Comparison of ENCODE assay signal across 29 cellular contexts in the genomic region with DNA sequence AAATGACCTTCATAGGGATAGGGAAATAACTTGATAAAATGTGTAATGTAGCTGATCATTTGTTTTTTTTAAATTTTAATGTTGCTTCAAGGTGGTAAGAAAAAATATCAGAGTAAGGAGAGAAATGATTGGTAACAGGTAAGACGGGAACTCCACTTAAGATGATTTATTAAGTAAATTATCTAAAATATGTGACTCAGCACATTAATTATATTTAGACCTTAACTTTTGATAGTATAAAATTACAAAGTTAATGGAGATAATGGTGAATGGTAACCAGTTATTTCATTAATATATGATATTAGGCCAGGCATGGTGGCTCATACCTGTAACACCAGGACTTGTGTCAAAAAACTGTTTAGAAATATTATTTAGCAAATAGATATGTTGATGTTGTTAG. TPM values are rescaled to one million over a fixed set of nuclear protein-coding genes. Genes with fewer than 3 reads are reported as not detected.
"Had no signal": no experiment of that assay in that cellular context is flagged by ENCODE, and none has a peak within 500 bp of the region (broad histone marks: within the 10 kb centered on the region; RNA-seq: fewer than 3 reads in every experiment).

No MANE protein-coding gene starts in this region.

- FAIRE-seq: urothelium cell line had no signal

- H3K27ac ChIP-seq: stomach, suprapubic skin, testis, thoracic aorta, thyroid gland, tibial artery, tibial nerve, transverse colon, upper lobe of left lung, upper lobe of right lung, uterus, vagina had no signal

- H3K27me3 Mint-ChIP-seq: stimulated activated memory B cell treated with anti-CD40 and anti-IgM and Interleukin-4, amounts not matched to agents 10 μg/mL and 1 μg/mL and 100 μg/mL, for 72 hours; type B pancreatic cell had no signal

- DNase-seq: stimulated activated CD4-positive, alpha-beta T cell treated with anti-CD3 and anti-CD28 coated beads, Interleukin-2, amount 100 ng/mL, for 48 hours; stimulated activated CD4-positive, alpha-beta T cell treated with anti-CD3 and anti-CD28 coated beads, Interleukin-4, amount 100 ng/mL, for 1 hour; stimulated activated CD4-positive, alpha-beta T cell treated with anti-CD3 and anti-CD28 coated beads, Interleukin-4, amount 100 ng/mL, for 24 hours; stimulated activated CD4-positive, alpha-beta T cell treated with anti-CD3 and anti-CD28 coated beads, Interleukin-4, amount 100 ng/mL, for 4 hours; stimulated activated CD8-positive, alpha-beta memory T cell treated with anti-CD3 and anti-CD28 coated beads, Interleukin-4, amount 100 ng/mL, for 48 hours; stimulated activated naive B cell treated with anti-CD40 and anti-IgM and Interleukin-4, amounts not matched to agents 10 μg/mL and 1 μg/mL and 100 μg/mL, for 72 hours; stimulated activated naive CD4-positive, alpha-beta T cell; stimulated activated naive CD4-positive, alpha-beta T cell treated with Interleukin-2 at 50 U/mL for 16 hours; stimulated activated naive CD8-positive, alpha-beta T cell treated with anti-CD3 and anti-CD28 coated beads, Interleukin-15, amount 100 ng/mL, for 72 hours; stimulated activated naive CD8-positive, alpha-beta T cell treated with anti-CD3 and anti-CD28 coated beads, Interleukin-15, Interleukin-2, amounts not matched to agents 100 U/mL and 50 U/mL, for 24 hours; stomach; substantia nigra; testis; thyroid gland; tibial artery; transverse colon; trophoblast cell; upper lobe of left lung; upper lobe of right lung; uterus had no signal

- H3K27me3 ChIP-seq: stomach, suprapubic skin, testis, thyroid gland, tibial artery, tibial nerve, transverse colon, upper lobe of left lung, upper lobe of right lung, uterus, vagina had no signal

- H3K27ac Mint-ChIP-seq: stimulated activated effector memory CD8-positive, alpha-beta T cell treated with anti-CD3 and anti-CD28 coated beads, Interleukin-12 subunit alpha, Interleukin-12 subunit beta, amount 100 ng/mL, for 72 hours; stimulated activated memory B cell treated with anti-CD40 and anti-IgM and Interleukin-4, amounts not matched to agents 10 μg/mL and 1 μg/mL and 100 μg/mL, for 72 hours; stimulated activated naive B cell treated with anti-CD40 and anti-IgM and Interleukin-4, amounts not matched to agents 10 μg/mL and 1 μg/mL and 100 μg/mL, for 72 hours; stimulated activated naive CD8-positive, alpha-beta T cell treated with anti-CD3 and anti-CD28 coated beads, Interleukin-15, amount 100 ng/mL, for 72 hours; stimulated activated naive CD8-positive, alpha-beta T cell treated with anti-CD3 and anti-CD28 coated beads, Interleukin-15, Interleukin-2, amounts not matched to agents 100 ng/mL and 50 ng/mL, for 24 hours; type B pancreatic cell had no signal

- H3K4me1 Mint-ChIP-seq: stimulated activated effector memory CD8-positive, alpha-beta T cell treated with anti-CD3 and anti-CD28 coated beads, Interleukin-12 subunit alpha, Interleukin-12 subunit beta, amount 100 ng/mL, for 72 hours; stimulated activated memory B cell treated with anti-CD40 and anti-IgM and Interleukin-4, amounts not matched to agents 10 μg/mL and 1 μg/mL and 100 μg/mL, for 72 hours; stimulated activated naive B cell treated with anti-CD40 and anti-IgM and Interleukin-4, amounts not matched to agents 10 μg/mL and 1 μg/mL and 100 μg/mL, for 72 hours; stimulated activated naive CD8-positive, alpha-beta T cell treated with anti-CD3 and anti-CD28 coated beads, Interleukin-15, amount 100 ng/mL, for 72 hours had no signal

- H3K4me1 ChIP-seq: stomach, suprapubic skin, testis, thyroid gland, tibial artery, tibial nerve, transverse colon, upper lobe of left lung, upper lobe of right lung, uterus, vagina had no signal

- H3K9me3 Mint-ChIP-seq: stimulated activated effector memory CD8-positive, alpha-beta T cell treated with anti-CD3 and anti-CD28 coated beads, Interleukin-12 subunit alpha, Interleukin-12 subunit beta, amount 100 ng/mL, for 72 hours; stimulated activated memory B cell treated with anti-CD40 and anti-IgM and Interleukin-4, amounts not matched to agents 10 μg/mL and 1 μg/mL and 100 μg/mL, for 72 hours; stimulated activated naive B cell treated with anti-CD40 and anti-IgM and Interleukin-4, amounts not matched to agents 10 μg/mL and 1 μg/mL and 100 μg/mL, for 72 hours; stimulated activated naive CD8-positive, alpha-beta T cell treated with anti-CD3 and anti-CD28 coated beads, Interleukin-15, amount 100 ng/mL, for 72 hours; stimulated activated naive CD8-positive, alpha-beta T cell treated with anti-CD3 and anti-CD28 coated beads, Interleukin-15, Interleukin-2, amounts not matched to agents 100 ng/mL and 50 ng/mL, for 24 hours; type B pancreatic cell had no signal

- ATAC-seq: stimulated activated effector memory CD8-positive, alpha-beta T cell treated with anti-CD3 and anti-CD28 coated beads, Interleukin-12 subunit alpha, Interleukin-12 subunit beta, amount 100 ng/mL, for 72 hours; stimulated activated memory B cell treated with anti-CD40 and anti-IgM and Interleukin-4, amounts not matched to agents 10 μg/mL and 1 μg/mL and 100 μg/mL, for 72 hours; stimulated activated naive CD8-positive, alpha-beta T cell treated with anti-CD3 and anti-CD28 coated beads, Interleukin-15, Interleukin-2, amounts not matched to agents 100 U/mL and 50 U/mL, for 24 hours; upper lobe of right lung had no signal

- H3K9me3 ChIP-seq: stomach, suprapubic skin, testis, thoracic aorta, thyroid gland, tibial artery, tibial nerve, transverse colon, upper lobe of left lung, upper lobe of right lung, uterus, vagina had no signal

- H3K36me3 Mint-ChIP-seq: stimulated activated effector memory CD8-positive, alpha-beta T cell treated with anti-CD3 and anti-CD28 coated beads, Interleukin-12 subunit alpha, Interleukin-12 subunit beta, amount 100 ng/mL, for 72 hours; stimulated activated memory B cell treated with anti-CD40 and anti-IgM and Interleukin-4, amounts not matched to agents 10 μg/mL and 1 μg/mL and 100 μg/mL, for 72 hours; stimulated activated naive B cell treated with anti-CD40 and anti-IgM and Interleukin-4, amounts not matched to agents 10 μg/mL and 1 μg/mL and 100 μg/mL, for 72 hours; type B pancreatic cell had no signal

- H3K4me3 Mint-ChIP-seq: stimulated activated effector memory CD8-positive, alpha-beta T cell treated with anti-CD3 and anti-CD28 coated beads, Interleukin-12 subunit alpha, Interleukin-12 subunit beta, amount 100 ng/mL, for 72 hours; stimulated activated memory B cell treated with anti-CD40 and anti-IgM and Interleukin-4, amounts not matched to agents 10 μg/mL and 1 μg/mL and 100 μg/mL, for 72 hours; stimulated activated naive B cell treated with anti-CD40 and anti-IgM and Interleukin-4, amounts not matched to agents 10 μg/mL and 1 μg/mL and 100 μg/mL, for 72 hours; stimulated activated naive CD8-positive, alpha-beta T cell treated with anti-CD3 and anti-CD28 coated beads, Interleukin-15, amount 100 ng/mL, for 72 hours; stimulated activated naive CD8-positive, alpha-beta T cell treated with anti-CD3 and anti-CD28 coated beads, Interleukin-15, Interleukin-2, amounts not matched to agents 100 ng/mL and 50 ng/mL, for 24 hours; type B pancreatic cell had no signal

- H3K4me3 ChIP-seq: stomach, suprapubic skin, testis, thoracic aorta, thyroid gland, tibial artery, tibial nerve, transverse colon, upper lobe of left lung, upper lobe of right lung, uterus, vagina had no signal

- H3K36me3 ChIP-seq: stomach, suprapubic skin, thoracic aorta, thyroid gland, tibial artery, tibial nerve, transverse colon, upper lobe of left lung, upper lobe of right lung, uterus, vagina had no signal

RNA-seq across cellular contexts. Expression of a gene that starts 10.2 kb away (rescaled TPM):
- total RNA-seq: suprapubic skin had no signal
